In the genomic region with DNA sequence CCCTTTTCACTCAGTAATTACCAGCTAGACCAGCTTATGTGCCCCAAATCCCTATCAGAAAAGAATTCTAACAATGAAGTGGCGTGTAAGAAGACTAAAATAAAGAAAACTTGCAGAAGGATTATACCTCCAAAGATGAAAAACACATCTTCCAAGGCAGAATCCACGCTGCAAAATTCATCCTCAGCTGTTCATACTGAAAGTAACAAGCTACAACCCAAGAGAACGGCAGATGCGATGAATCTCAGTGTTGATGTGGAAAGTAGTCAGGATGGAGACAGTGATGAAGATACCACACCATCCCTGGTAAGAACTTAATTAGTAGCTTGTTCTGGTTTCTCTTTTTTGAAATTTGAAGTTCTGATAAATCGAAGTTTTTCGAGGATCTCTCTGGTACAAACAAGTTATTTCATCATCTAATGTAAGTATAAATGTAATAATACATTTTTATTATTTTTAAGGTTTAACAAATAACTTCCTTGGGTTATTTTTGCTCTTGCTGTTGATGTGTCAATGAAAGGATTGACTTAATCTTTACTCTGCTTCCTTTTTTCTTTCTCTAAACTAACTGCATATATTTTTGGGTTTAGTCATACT, we compare ENCODE assay signal across 9 cellular contexts. TPM values are rescaled to one million over a fixed set of nuclear protein-coding genes. Genes with fewer than 3 reads are reported as not detected.
DNase-seq lines count a peak whose midpoint lies in the region; ATAC-seq and TF ChIP-seq lines count a peak whose summit lies in the region.
"Had no signal": no experiment of that assay in that cellular context is flagged by ENCODE, and none has a peak within 500 bp of the region (broad histone marks: within the 10 kb centered on the region; RNA-seq: fewer than 3 reads in every experiment).

No MANE protein-coding gene starts in this region.

- ATAC-seq in left lung (no peak), GM21825 (IDR thresholded peaks at IDR 0.05; ENCODE audit: unreplicated experiment) (no peak)

- H3K4me3 Mint-ChIP-seq in activated T-helper 1 cell treated with anti-CD3 and anti-CD28 coated beads, Interleukin-12 subunit alpha, Interleukin-12 subunit beta, Interleukin-2, Interleukin-4 antibody, amounts not matched to agents 30 ng/mL and 10 ng/mL and 1 ng/mL, durations not matched to agents 14 hours and 24 hours and 36 hours = peak overlapping the region; percentile 95

- intact Hi-C loops in activated T-helper 1 cell treated with anti-CD3 and anti-CD28 coated beads, Interleukin-12 subunit alpha, Interleukin-12 subunit beta, Interleukin-2, Interleukin-4 antibody, amounts not matched to agents 30 ng/mL and 10 ng/mL and 1 ng/mL, durations not matched to agents 14 hours and 24 hours and 36 hours (cut with micrococcal nuclease) = loop anchor here (5.0 to 10.0 kb wide), 5 partner anchors 313 to 1627 kb away; partner anchors contain the start of genes EIF3J, GOLM2 and MAP1A
- intact Hi-C loops in left lung (cut with DNase I) = no loop called here

- H3K36me3 Mint-ChIP-seq in activated T-helper 1 cell treated with anti-CD3 and anti-CD28 coated beads, Interleukin-12 subunit alpha, Interleukin-12 subunit beta, Interleukin-2, Interleukin-4 antibody, amounts not matched to agents 30 ng/mL and 10 ng/mL and 1 ng/mL, durations not matched to agents 14 hours and 24 hours and 36 hours (ENCODE audit: low read depth) = peaks cover 28% of the 10 kb centered on the region

- H3K36me3 ChIP-seq in BE2C (no peaks in the 10 kb centered on the region), HEK293 (ENCODE audit: control insufficient read depth in 2 of 2, insufficient read depth in 1 of 2, low read length in 2 of 2) (peaks cover 13 to 20% of the 10 kb centered on the region in 2 experiments; a peak in 2 of 3 replicates), left lung (no peaks in the 10 kb centered on the region), right atrium auricular region (no peaks in the 10 kb centered on the region)

- peak overlapping the region; percentile 77 for H3K4me3 ChIP-seq in BE2C (ENCODE audit: low read depth, low read length)
- H3K4me3 ChIP-seq in HEK293 (ENCODE audit: low read depth, low read length) = peak overlapping the region; percentile 70
- H3K4me3 ChIP-seq in left lung = peak overlapping the region; percentile 51 to 67
- H3K4me3 ChIP-seq in right atrium auricular region = no peak overlapping the region

- peaks cover 50% of the 10 kb centered on the region for H3K4me1 Mint-ChIP-seq in activated T-helper 1 cell treated with anti-CD3 and anti-CD28 coated beads, Interleukin-12 subunit alpha, Interleukin-12 subunit beta, Interleukin-2, Interleukin-4 antibody, amounts not matched to agents 30 ng/mL and 10 ng/mL and 1 ng/mL, durations not matched to agents 14 hours and 24 hours and 36 hours (ENCODE audit: low read depth)

- POLR2A ChIA-PET in HEK293 (lab: Yijun Ruan, JAX) = no interaction called here

- peak overlapping the region; percentile 18; the same call in 1 of the 2 replicates for H3K27ac ChIP-seq in HEK293 (ENCODE audit: extremely low read depth, low read depth, low read length)
- H3K27ac ChIP-seq in left lung = peak overlapping the region in 1 of 2 donors; percentile 20
- no peak overlapping the region for H3K27ac ChIP-seq in right atrium auricular region

- CTCF ChIA-PET in HEK293 (lab: Yijun Ruan, JAX) = no interaction called here

- H3K9me3 Mint-ChIP-seq in activated T-helper 1 cell treated with anti-CD3 and anti-CD28 coated beads, Interleukin-12 subunit alpha, Interleukin-12 subunit beta, Interleukin-2, Interleukin-4 antibody, amounts not matched to agents 30 ng/mL and 10 ng/mL and 1 ng/mL, durations not matched to agents 14 hours and 24 hours and 36 hours = peaks cover 5% of the 10 kb centered on the region

- H3K9me3 ChIP-seq in BE2C (no peaks in the 10 kb centered on the region), HEK293 (ENCODE audit: control insufficient read depth, insufficient read depth, low read depth, low read length) (no peaks in the 10 kb centered on the region), left lung (no peaks in the 10 kb centered on the region), right atrium auricular region (no peaks in the 10 kb centered on the region)

- no peaks in the 10 kb centered on the region for H3K27me3 ChIP-seq in BE2C
- no peaks in the 10 kb centered on the region for H3K27me3 ChIP-seq in left lung
- no peaks in the 10 kb centered on the region for H3K27me3 ChIP-seq in right atrium auricular region

- H3K27ac Mint-ChIP-seq in activated T-helper 1 cell treated with anti-CD3 and anti-CD28 coated beads, Interleukin-12 subunit alpha, Interleukin-12 subunit beta, Interleukin-2, Interleukin-4 antibody, amounts not matched to agents 30 ng/mL and 10 ng/mL and 1 ng/mL, durations not matched to agents 14 hours and 24 hours and 36 hours = peak overlapping the region; percentile 96

- DNase-seq in BE2C = no peak
- peak; percentile 17 for DNase-seq in activated T-helper 1 cell treated with anti-CD3 and anti-CD28 coated beads, Interleukin-12 subunit alpha, Interleukin-12 subunit beta, Interleukin-2, Interleukin-4 antibody, amounts not matched to agents 30 ng/mL and 10 ng/mL and 1 ng/mL, durations not matched to agents 14 hours and 24 hours and 36 hours (ENCODE audit: low spot score)
- no peak for DNase-seq in left lung
- no peak for DNase-seq in HT-29 (ENCODE audit: low spot score)
- no peak for DNase-seq in right atrium auricular region (ENCODE audit: low spot score)
- DNase-seq in NCI-H510A treated with DMSO at 0.1 percent for 48 hours (lab: John Stamatoyannopoulos, UW) = no peak
- DNase-seq: kidney glomerular epithelial cell had no signal

- no peaks in the 10 kb centered on the region for H3K27me3 Mint-ChIP-seq in activated T-helper 1 cell treated with anti-CD3 and anti-CD28 coated beads, Interleukin-12 subunit alpha, Interleukin-12 subunit beta, Interleukin-2, Interleukin-4 antibody, amounts not matched to agents 30 ng/mL and 10 ng/mL and 1 ng/mL, durations not matched to agents 14 hours and 24 hours and 36 hours (ENCODE audit: insufficient read depth)

- H3K4me1 ChIP-seq in BE2C = no peaks in the 10 kb centered on the region; the same call in 1 of the 2 replicates
- H3K4me1 ChIP-seq in HEK293 (ENCODE audit: control insufficient read depth, insufficient read depth, low read length) = 0 out of 2 replicates have a peak, but pooled peaks cover 4% of the 10 kb centered on the region
- H3K4me1 ChIP-seq in left lung = peaks cover 17 to 48% of the 10 kb centered on the region in 2 donors
- H3K4me1 ChIP-seq in right atrium auricular region = peaks cover 0 to 33% of the 10 kb centered on the region in 2 donors

- no peak for TF ChIP-seq CTCF in BE2C (IDR thresholded peaks at IDR 0.05; ENCODE audit: low read depth, low read length)
- no peak for TF ChIP-seq CTCF in HEK293 (tag by site-specific recombination; IDR thresholded peaks at IDR 0.05)
- no peak for TF ChIP-seq CTCF in left lung (IDR thresholded peaks at IDR 0.05)
- TF ChIP-seq CTCF in right atrium auricular region (IDR thresholded peaks at IDR 0.05) = no peak

TF ChIP-seq in HEK293, 187 proteins besides CTCF, POLR2A, EP300 and RAD21:
- TF ChIP-seq ZNF23 (tag by site-specific recombination; IDR thresholded peaks at IDR 0.05; ENCODE audit: borderline replicate concordance) = no peak
- TF ChIP-seq PRDM1 (tag by site-specific recombination; IDR thresholded peaks at IDR 0.05) = 0 out of 2 replicates have a peak, but pooled peaks have one; percentile 32

RNA-seq across cellular contexts. Expression of gene WDR76, which starts 1.4 kb away (rescaled TPM):
- 4.0 TPM for polyA plus RNA-seq in BE2C (2012; ENCODE audit: insufficient read depth, insufficient read length, low read depth)
- 71.1 and 75.2 TPM in 2 replicates for total RNA-seq in activated T-helper 1 cell treated with anti-CD3 and anti-CD28 coated beads, Interleukin-12 subunit alpha, Interleukin-12 subunit beta, Interleukin-2, Interleukin-4 antibody, amounts not matched to agents 30 ng/mL and 10 ng/mL and 1 ng/mL, durations not matched to agents 14 hours and 24 hours and 36 hours
- total RNA-seq in left lung (10 to 100 TPM in 1 of 2 donors, 1 to 10 TPM in 1; 8.6 to 13.4 TPM), right atrium auricular region (1 to 10 TPM; 1.7 to 3.7 TPM)
- 11.5 and 12.7 TPM in 2 replicates for total RNA-seq in HT-29 (2014; rRNA removed; shearing (Covaris generic))

RNA-seq across cellular contexts. Expression of gene MFAP1, which starts 3.7 kb away (rescaled TPM):
- 53.7 TPM for polyA plus RNA-seq in BE2C (2012; ENCODE audit: insufficient read depth, insufficient read length, low read depth)
- total RNA-seq in activated T-helper 1 cell treated with anti-CD3 and anti-CD28 coated beads, Interleukin-12 subunit alpha, Interleukin-12 subunit beta, Interleukin-2, Interleukin-4 antibody, amounts not matched to agents 30 ng/mL and 10 ng/mL and 1 ng/mL, durations not matched to agents 14 hours and 24 hours and 36 hours = 46.4 and 46.6 TPM in 2 replicates
- 10 to 100 TPM; 21.9 to 22.5 TPM for total RNA-seq in left lung
- 10.9 TPM in 2 replicates for total RNA-seq in HT-29 (2014; rRNA removed; shearing (Covaris generic))
- 10 to 100 TPM; 12.3 to 16.6 TPM for total RNA-seq in right atrium auricular region

RNA-seq across cellular contexts. Expression of gene HYPK, which starts 27.8 kb away (rescaled TPM):
- polyA plus RNA-seq in BE2C (2012; ENCODE audit: insufficient read depth, insufficient read length, low read depth) = 604 TPM
- total RNA-seq in activated T-helper 1 cell treated with anti-CD3 and anti-CD28 coated beads, Interleukin-12 subunit alpha, Interleukin-12 subunit beta, Interleukin-2, Interleukin-4 antibody, amounts not matched to agents 30 ng/mL and 10 ng/mL and 1 ng/mL, durations not matched to agents 14 hours and 24 hours and 36 hours = 22.0 TPM in 2 replicates
- total RNA-seq in left lung (10 to 100 TPM in 1 of 2 donors, 1 to 10 TPM in 1; 9.2 to 14.1 TPM), right atrium auricular region (10 to 100 TPM; 15.0 to 16.5 TPM)
- total RNA-seq in HT-29 (2014; rRNA removed; shearing (Covaris generic)) = 16.9 and 18.8 TPM in 2 replicates

RNA-seq across cellular contexts. Expression of gene SERINC4, which starts 28.1 kb away (rescaled TPM):
- 0.62 TPM for polyA plus RNA-seq in BE2C (2012; ENCODE audit: insufficient read depth, insufficient read length, low read depth)
- 0.39 and 0.41 TPM in 2 replicates for total RNA-seq in activated T-helper 1 cell treated with anti-CD3 and anti-CD28 coated beads, Interleukin-12 subunit alpha, Interleukin-12 subunit beta, Interleukin-2, Interleukin-4 antibody, amounts not matched to agents 30 ng/mL and 10 ng/mL and 1 ng/mL, durations not matched to agents 14 hours and 24 hours and 36 hours
- total RNA-seq in left lung = under 1 TPM; 0.10 to 0.12 TPM
- total RNA-seq in HT-29 (2014; rRNA removed; shearing (Covaris generic)) = not detected in 2 replicates
- total RNA-seq in right atrium auricular region = under 1 TPM in 1 of 2 donors, not detected in 1; 0.71 TPM

RNA-seq across cellular contexts. Expression of gene SERF2, which starts 36.0 kb away (rescaled TPM):
- polyA plus RNA-seq in BE2C (2012; ENCODE audit: insufficient read depth, insufficient read length, low read depth) = 2,082 TPM
- total RNA-seq in activated T-helper 1 cell treated with anti-CD3 and anti-CD28 coated beads, Interleukin-12 subunit alpha, Interleukin-12 subunit beta, Interleukin-2, Interleukin-4 antibody, amounts not matched to agents 30 ng/mL and 10 ng/mL and 1 ng/mL, durations not matched to agents 14 hours and 24 hours and 36 hours = 531 and 540 TPM in 2 replicates
- total RNA-seq in left lung = 1,000 to 10,000 TPM in 1 of 2 donors, 100 to 1,000 TPM in 1; 930 to 1,311 TPM
- 758 and 789 TPM in 2 replicates for total RNA-seq in HT-29 (2014; rRNA removed; shearing (Covaris generic))
- 100 to 1,000 TPM; 651 to 803 TPM for total RNA-seq in right atrium auricular region

Comparison
In these comparisons a context has a peak if more than half of its experiments do, and no peak if none do; other contexts are left out.
1. H3K4me3 ChIP-seq: peak in BE2C (single experiment), HEK293 (single experiment) and left lung (2 of 2); none in right atrium auricular region (0 of 2).